ENCODE assay signal across 27 cellular contexts in the genomic region with DNA sequence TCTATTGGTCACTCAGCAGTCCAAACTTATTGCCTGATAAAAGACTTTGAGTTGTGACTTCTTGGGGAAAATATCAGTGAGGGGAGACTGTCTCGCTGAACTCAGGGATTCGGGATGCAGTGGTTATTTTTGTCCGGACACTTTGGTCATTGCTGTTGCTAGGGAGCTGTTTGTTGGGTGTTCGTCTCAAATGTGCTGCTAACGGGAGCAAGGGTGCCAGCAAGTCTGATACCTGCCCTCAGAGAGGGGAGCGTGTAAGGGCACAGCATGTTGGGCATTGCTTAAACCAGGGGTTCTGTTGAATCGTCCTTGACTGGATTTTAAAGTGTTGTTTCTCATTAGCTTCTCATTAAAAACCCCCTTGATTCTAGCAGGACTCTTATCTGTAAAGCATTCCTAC. TPM values are rescaled to one million over a fixed set of nuclear protein-coding genes. Genes with fewer than 3 reads are reported as not detected.
"Had no signal": no experiment of that assay in that cellular context is flagged by ENCODE, and none has a peak within 500 bp of the region (broad histone marks: within the 10 kb centered on the region; RNA-seq: fewer than 3 reads in every experiment).

No MANE protein-coding gene starts in this region.

- H3K9me3 Mint-ChIP-seq: activated B cell treated with CpG ODN at 0.5 μM for 24 hours; activated CD8-positive, alpha-beta T cell treated with anti-CD3 and anti-CD28 coated beads for 36 hours; activated naive CD4-positive, alpha-beta T cell treated with anti-CD3 and anti-CD28 coated beads, Interleukin-2, amount 50 U/mL, for 24 hours; activated naive CD8-positive, alpha-beta T cell treated with anti-CD3 and anti-CD28 coated beads, Interleukin-2, amount 50 U/mL, for 24 hours; activated T-helper 2 cell treated with anti-CD3 and anti-CD28 coated beads, Interferon-gamma antibody, Interleukin-2, Interleukin-4, amounts not matched to agents 10 μg/mL and 5 μg/mL and 100 μg/mL, durations not matched to agents 14 hours and 24 hours and 36 hours; central memory CD8-positive, alpha-beta T cell; immature natural killer cell; mesothelial cell of epicardium; naive B cell had no signal

- ATAC-seq: activated CD8-positive, alpha-beta T cell treated with anti-CD3 and anti-CD28 coated beads for 36 hours; activated naive CD8-positive, alpha-beta T cell treated with anti-CD3 and anti-CD28 coated beads, Interleukin-2, amount 50 U/mL, for 24 hours; foreskin keratinocyte had no signal

- H3K4me2 ChIP-seq: hepatocyte, smooth muscle cell had no signal

- H3K4me3 ChIP-seq: esophagus muscularis mucosa, hepatocyte, lung, ovary, smooth muscle cell, tibial nerve had no signal

- H3K4me3 Mint-ChIP-seq: activated B cell treated with CpG ODN at 0.5 μM for 24 hours; activated CD8-positive, alpha-beta T cell treated with anti-CD3 and anti-CD28 coated beads for 36 hours; activated naive CD4-positive, alpha-beta T cell treated with anti-CD3 and anti-CD28 coated beads, Interleukin-2, amount 50 U/mL, for 24 hours; activated naive CD8-positive, alpha-beta T cell treated with anti-CD3 and anti-CD28 coated beads, Interleukin-2, amount 50 U/mL, for 24 hours; central memory CD8-positive, alpha-beta T cell; immature natural killer cell; mesothelial cell of epicardium had no signal

- H2AFZ ChIP-seq: hepatocyte had no signal

- H3K4me1 Mint-ChIP-seq: activated B cell treated with CpG ODN at 0.5 μM for 24 hours; activated naive CD4-positive, alpha-beta T cell treated with anti-CD3 and anti-CD28 coated beads, Interleukin-2, amount 50 U/mL, for 24 hours; activated naive CD8-positive, alpha-beta T cell treated with anti-CD3 and anti-CD28 coated beads, Interleukin-2, amount 50 U/mL, for 24 hours; central memory CD8-positive, alpha-beta T cell; immature natural killer cell; mesothelial cell of epicardium; naive B cell had no signal

- H3K9me3 ChIP-seq: esophagus muscularis mucosa, ovary, tibial nerve had no signal

- H3K27me3 Mint-ChIP-seq: activated B cell treated with CpG ODN at 0.5 μM for 24 hours, progenitor cell of endocrine pancreas had no signal

- H3K79me2 ChIP-seq: hepatocyte had no signal

- H3K4me1 ChIP-seq: foreskin keratinocyte, tibial nerve had no signal

- H3K27ac ChIP-seq: foreskin keratinocyte, hepatocyte, ovary, tibial nerve had no signal

- H3K27ac Mint-ChIP-seq: activated B cell treated with CpG ODN at 0.5 μM for 24 hours; activated CD8-positive, alpha-beta T cell treated with anti-CD3 and anti-CD28 coated beads for 36 hours; activated naive CD4-positive, alpha-beta T cell treated with anti-CD3 and anti-CD28 coated beads, Interleukin-2, amount 50 U/mL, for 24 hours; activated naive CD8-positive, alpha-beta T cell treated with anti-CD3 and anti-CD28 coated beads, Interleukin-2, amount 50 U/mL, for 24 hours; activated T-helper 2 cell treated with anti-CD3 and anti-CD28 coated beads, Interferon-gamma antibody, Interleukin-2, Interleukin-4, amounts not matched to agents 10 μg/mL and 5 μg/mL and 100 μg/mL, durations not matched to agents 14 hours and 24 hours and 36 hours; immature natural killer cell; mesothelial cell of epicardium; naive B cell; progenitor cell of endocrine pancreas had no signal

- H3K27me3 ChIP-seq: esophagus muscularis mucosa, hepatocyte, ovary had no signal

- DNase-seq: activated B cell treated with CpG ODN at 0.5 μM for 24 hours; activated CD4-positive, alpha-beta T cell treated with anti-CD3 and anti-CD28 coated beads, Interleukin-2, amount 50 U/mL, for 1 hour; activated CD8-positive, alpha-beta T cell treated with anti-CD3 and anti-CD28 coated beads for 36 hours; activated naive CD8-positive, alpha-beta T cell treated with anti-CD3 and anti-CD28 coated beads, Interleukin-2, amount 50 U/mL, for 24 hours; activated T-cell treated with anti-CD3 and anti-CD28 coated beads, Interleukin-2, amount 50 U/mL, for 48 hours; dermis blood vessel endothelial cell; effector CD4-positive, alpha-beta T cell; foreskin keratinocyte; immature natural killer cell; naive B cell; ovary; retina; stimulated activated CD4-positive, alpha-beta T cell treated with anti-CD3 and anti-CD28 coated beads, Interleukin-15, amount 100 ng/mL, for 24 hours; stimulated activated CD4-positive, alpha-beta T cell treated with anti-CD3 and anti-CD28 coated beads, Interleukin-2, amount 100 ng/mL, for 24 hours; stimulated activated naive CD4-positive, alpha-beta T cell treated with Interleukin-2 at 50 U/mL for 16 hours; T-helper 2 cell had no signal

- H3K36me3 Mint-ChIP-seq: activated naive CD4-positive, alpha-beta T cell treated with anti-CD3 and anti-CD28 coated beads, Interleukin-2, amount 50 U/mL, for 24 hours; immature natural killer cell; naive B cell had no signal

- H3K36me3 ChIP-seq: ovary, tibial nerve had no signal

RNA-seq across cellular contexts. Expression of a gene that starts 49.2 kb away (rescaled TPM):
- total RNA-seq: activated CD8-positive, alpha-beta T cell treated with anti-CD3 and anti-CD28 coated beads for 36 hours; activated T-helper 2 cell treated with anti-CD3 and anti-CD28 coated beads, Interferon-gamma antibody, Interleukin-2, Interleukin-4, amounts not matched to agents 10 μg/mL and 5 μg/mL and 100 μg/mL, durations not matched to agents 14 hours and 24 hours and 36 hours; dermis blood vessel endothelial cell; foreskin keratinocyte; glomerular endothelial cell had no signal
